Comparison of ENCODE assay signal across 8 cellular contexts in the genomic region with DNA sequence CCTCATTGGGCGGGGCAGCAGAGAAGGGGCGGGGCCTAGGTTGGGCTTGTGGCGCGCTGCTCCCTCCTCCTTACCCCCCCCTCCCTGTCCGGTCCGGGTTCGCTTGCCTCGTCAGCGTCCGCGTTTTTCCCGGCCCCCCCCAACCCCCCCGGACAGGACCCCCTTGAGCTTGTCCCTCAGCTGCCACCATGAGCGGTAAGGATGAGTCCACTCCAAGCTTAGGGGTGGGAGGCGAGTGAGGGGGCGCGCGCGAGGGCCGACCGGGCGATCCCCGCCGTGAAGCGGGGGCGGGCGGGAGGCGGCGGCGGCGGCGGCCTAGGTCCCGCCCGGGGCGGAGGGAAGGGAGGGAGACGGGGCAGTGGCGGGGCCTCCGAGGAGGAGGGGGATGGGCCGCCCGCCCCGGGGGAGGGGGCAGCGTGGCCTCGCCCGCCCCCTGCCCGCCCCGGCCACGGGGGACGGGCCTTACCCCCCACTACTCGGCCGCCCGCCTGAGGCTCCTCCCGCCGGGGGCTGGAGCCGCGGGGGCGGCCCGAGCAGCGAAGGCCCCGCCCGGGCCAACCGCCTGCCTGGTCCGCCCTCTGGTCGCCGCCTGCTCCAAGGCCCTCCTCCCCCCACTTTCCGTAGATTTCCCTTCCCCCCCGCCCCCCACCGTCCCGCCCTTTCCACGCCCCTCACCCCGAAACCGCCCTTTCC. TPM values are rescaled to one million over a fixed set of nuclear protein-coding genes. Genes with fewer than 3 reads are reported as not detected.
A peak's percentile ranks its signal among the peaks of the same experiment; 100 is the strongest.
DNase-seq lines count a peak whose midpoint lies in the region; ATAC-seq and TF ChIP-seq lines count a peak whose summit lies in the region.

A gene (plus strand): TSS at position 73 of the 693 bp plus-strand sequence. CDS start 116 bp downstream, at position 189.

- CTCF ChIA-PET in RWPE1 (lab: Yijun Ruan, JAX) = interaction anchor here (3.9 kb wide), 1 partner anchor 27 kb away, joined by 44 read pairs; no protein-coding TSS in a partner anchor

- TF ChIP-seq CTCF in RWPE1 (conservative IDR thresholded peaks at IDR 0.05; ENCODE audit: low read depth) (no peak), fibroblast of lung (conservative IDR thresholded peaks at IDR 0.05 in 1 of 2, IDR thresholded peaks at IDR 0.05 in 1 of 2; ENCODE audit: low read depth in 1 of 2, low read length in 2 of 2) (no peak)

- H3K9me3 ChIP-seq in fibroblast of lung (ENCODE audit: control insufficient read depth, insufficient read depth, low read depth, low read length) = no peaks in the 10 kb centered on the region

- peaks cover 25% of the 10 kb centered on the region for H3K4me1 ChIP-seq in fibroblast of lung (ENCODE audit: control insufficient read depth, extremely low read depth, insufficient read depth, low read length)

- H3K27me3 Mint-ChIP-seq in naive thymus-derived CD8-positive, alpha-beta T cell = no peaks in the 10 kb centered on the region

- H3K36me3 ChIP-seq in fibroblast of lung (ENCODE audit: control insufficient read depth, insufficient read depth, low read length) = peaks cover 13% of the 10 kb centered on the region

- peak within 1 kb of the TSS; percentile 96 for H2AFZ ChIP-seq in fibroblast of lung (ENCODE audit: low read length)

- H3K27ac ChIP-seq in RWPE1 = peak within 1 kb of the TSS; percentile 97
- H3K27ac ChIP-seq in fibroblast of lung (ENCODE audit: insufficient read depth, low read length) = peak within 1 kb of the TSS; percentile 89

- peak within 1 kb of the TSS; percentile 84 for H3K9ac ChIP-seq in fibroblast of lung (ENCODE audit: insufficient read depth, low read length)

- H3K4me1 Mint-ChIP-seq in naive thymus-derived CD8-positive, alpha-beta T cell = peaks cover 20 to 44% (median 40%) of the 10 kb centered on the region in 4 donors

- peaks cover 35% of the 10 kb centered on the region for H3K79me2 ChIP-seq in fibroblast of lung (ENCODE audit: control insufficient read depth, insufficient read depth, low read length)

- H3K4me3 Mint-ChIP-seq in naive thymus-derived CD8-positive, alpha-beta T cell = peak within 1 kb of the TSS in 9 of 10 donors; percentile 82 to 97 (median 87)

- peak; percentile 53 for ATAC-seq in GM21825 (IDR thresholded peaks at IDR 0.05; ENCODE audit: unreplicated experiment)
- peak; percentile 15 to 37 for ATAC-seq in naive thymus-derived CD8-positive, alpha-beta T cell

- H3K4me2 ChIP-seq in fibroblast of lung (ENCODE audit: extremely low read depth, insufficient read depth, low read length) = peak within 1 kb of the TSS; percentile 87

- peaks cover 5 to 38% (median 21%) of the 10 kb centered on the region in 3 donors for H3K36me3 Mint-ChIP-seq in naive thymus-derived CD8-positive, alpha-beta T cell

- no peaks in the 10 kb centered on the region for H4K20me1 ChIP-seq in fibroblast of lung (ENCODE audit: control insufficient read depth, extremely low read depth, insufficient read depth, low read length)

- DNase-seq in DMS153 treated with DMSO at 0.1 percent for 48 hours (lab: John Stamatoyannopoulos, UW; ENCODE audit: unreplicated experiment) (peak; percentile 65), Kasumi-1 (lab: John Stamatoyannopoulos, UW) (peak; percentile 86 to 89), RWPE1 (ENCODE audit: low spot score) (peak; percentile 87), fibroblast of lung (ENCODE audit: low read depth in 2 of 2) (peak; percentile 94)
- DNase-seq in activated T-helper 1 cell treated with anti-CD3 and anti-CD28 coated beads, Interleukin-2, amount 50 U/mL, for 16 hours (ENCODE audit: low read depth in 1 of 2, low spot score in 1 of 2) = peak; percentile 79 to 99
- peak; percentile 75 to 98 (median 84) for DNase-seq in naive thymus-derived CD8-positive, alpha-beta T cell
- peak; percentile 91 for DNase-seq in stimulated activated naive CD4-positive, alpha-beta T cell treated with Interleukin-2 at 50 U/mL for 16 hours (lab: John Stamatoyannopoulos, UW)

- H3K4me3 ChIP-seq in fibroblast of lung (replicated peaks in 1 of 4; ENCODE audit: control extremely low read depth in 1 of 4, insufficient read depth in 1 of 4, low read depth in 3 of 4, low read length in 4 of 4) = peak within 1 kb of the TSS; percentile 40 to 68 (median 60)

- H3K27me3 ChIP-seq in fibroblast of lung (ENCODE audit: control insufficient read depth, insufficient read depth, low read length) = no peaks in the 10 kb centered on the region

- no peaks in the 10 kb centered on the region for H3K9me3 Mint-ChIP-seq in naive thymus-derived CD8-positive, alpha-beta T cell

- H3K27ac Mint-ChIP-seq in naive thymus-derived CD8-positive, alpha-beta T cell = peak within 1 kb of the TSS; percentile 78 to 94 (median 90)

- POLR2A ChIA-PET in RWPE1 (lab: Yijun Ruan, JAX; ENCODE audit: low non-redundant PET) = interaction anchor here (0.9 kb wide), 3 partner anchors 10 to 61 kb away, joined by 3 to 5 read pairs (median 4); a partner anchor contains a TSS
- POLR2A ChIA-PET in naive thymus-derived CD8-positive, alpha-beta T cell (lab: Charles Lee) = interaction anchor here (0.6 to 3.1 kb wide), 27 partner anchors 8 to 945 kb away, joined by 3 to 37 read pairs (median 8); a partner anchor contains a TSS

RNA-seq across cellular contexts. Expression of the gene that starts here (rescaled TPM):
- total RNA-seq in fibroblast of lung = 31.3 and 35.3 TPM in 2 replicates
- polyA plus RNA-seq in fibroblast of lung = 38.9 and 42.0 TPM in 2 replicates
- 19.3 and 22.7 TPM in 2 replicates for polyA plus RNA-seq in fibroblast of lung (2012)
- 98.0 and 99.3 TPM in 2 replicates for polyA minus RNA-seq in fibroblast of lung (ENCODE audit: low replicate concordance)
- 100 to 1,000 TPM; 104 TPM for total RNA-seq in naive thymus-derived CD8-positive, alpha-beta T cell
- polyA plus RNA-seq in naive thymus-derived CD8-positive, alpha-beta T cell = 10 to 100 TPM in 1 of 3 donors, 1 to 10 TPM in 2; 8.5 to 10.4 (median 9.4) TPM

Comparison
In these comparisons a context has a peak if more than half of its experiments do, and no peak if none do; other contexts are left out.
1. Peak in every context shown above with its lines: DNase-seq, ATAC-seq, H3K4me3 ChIP-seq and H3K27ac ChIP-seq.